In genomic region chr2:216478151-216478550, GRCh38 we compare ENCODE assay signal across 1 cellular context.
TF ChIP-seq lines count a peak whose summit lies in the region.

No MANE protein-coding gene starts in this region.

TF ChIP-seq in SK-N-SH, 30 proteins besides CTCF, POLR2A, EP300 and RAD21 (continued from another document):
- no peak for TF ChIP-seq IRF3 (IDR thresholded peaks at IDR 0.05; ENCODE audit: low read depth, low read length)
- no peak for TF ChIP-seq RFX5 (IDR thresholded peaks at IDR 0.05; ENCODE audit: low read length)
- TF ChIP-seq TCF12 (IDR thresholded peaks at IDR 0.05) = peak; percentile 78
- peak; percentile 95 for TF ChIP-seq MAX (IDR thresholded peaks at IDR 0.05; ENCODE audit: low read depth)
- TF ChIP-seq PBX3 (IDR thresholded peaks at IDR 0.05) = peak; percentile 70
- TF ChIP-seq FOSL2 (IDR thresholded peaks at IDR 0.05; ENCODE audit: borderline replicate concordance, low read depth) = peak; percentile 83; the same call in 1 of the 2 replicates
- peak; percentile 51; the same call in 1 of the 2 replicates for TF ChIP-seq POLR2AphosphoS5 (IDR thresholded peaks at IDR 0.05; ENCODE audit: low read depth, low read length)
